Comparison of ENCODE assay signal across 8 cellular contexts in genomic region chr4:2570551-2571222, GRCh38. TPM values are rescaled to one million over a fixed set of nuclear protein-coding genes. Genes with fewer than 3 reads are reported as not detected.
A peak's percentile ranks its signal among the peaks of the same experiment; 100 is the strongest.
DNase-seq lines count a peak whose midpoint lies in the region; ATAC-seq and TF ChIP-seq lines count a peak whose summit lies in the region.

No MANE protein-coding gene starts in this region.

- H3K27ac Mint-ChIP-seq in T-cell (peak overlapping the region; percentile 6 to 73), chondrocyte (ENCODE audit: unreplicated experiment) (peak overlapping the region; percentile 68)

- ATAC-seq in GM21423 (IDR thresholded peaks at IDR 0.05; ENCODE audit: unreplicated experiment) = peak; percentile 86
- ATAC-seq in T-cell (replicated peaks in 1 of 4) = peak; percentile 90 to 100 (median 92)
- ATAC-seq in HG03520 (IDR thresholded peaks at IDR 0.05; ENCODE audit: unreplicated experiment) = no peak

- DNase-seq in T-cell (peak; percentile 4 to 86 (median 72)), chondrocyte (ENCODE audit: low spot score) (no peak), kidney glomerular epithelial cell (lab: John Stamatoyannopoulos, UW) (no peak), ecto neural progenitor cell (ENCODE audit: low spot score) (no peak), A172 (ENCODE audit: low spot score) (no peak)
- DNase-seq in stimulated activated CD4-positive, alpha-beta T cell treated with anti-CD3 and anti-CD28 coated beads, Interleukin-2, amount 100 ng/mL, for 4 hours (ENCODE audit: low read depth) = peak; percentile 52

- POLR2A ChIA-PET in T-cell (lab: Charles Lee) = interaction anchor here (0.6 to 1.1 kb wide), 2 partner anchors 26 to 31 kb away, joined by 3 to 12 read pairs; no protein-coding TSS in a partner anchor

- H3K4me1 Mint-ChIP-seq in T-cell = peaks cover 60 to 68% (median 63%) of the 10 kb centered on the region in 3 donors
- peaks cover 25% of the 10 kb centered on the region for H3K4me1 Mint-ChIP-seq in chondrocyte (ENCODE audit: low read depth)

- CTCF ChIA-PET in T-cell (lab: Charles Lee) = no interaction called here

- H3K4me3 Mint-ChIP-seq in T-cell = peak overlapping the region; percentile 14 to 61 (median 42)
- no peak overlapping the region for H3K4me3 Mint-ChIP-seq in chondrocyte (ENCODE audit: unreplicated experiment)

- peaks cover 22% of the 10 kb centered on the region for H3K36me3 Mint-ChIP-seq in T-cell
- H3K36me3 Mint-ChIP-seq in chondrocyte (ENCODE audit: low read depth) = peaks cover 5% of the 10 kb centered on the region

- TF ChIP-seq CTCF in chondrocyte (IDR thresholded peaks at IDR 0.05) = no peak

- H3K27me3 Mint-ChIP-seq in T-cell (no peaks in the 10 kb centered on the region), chondrocyte (ENCODE audit: low read depth) (no peaks in the 10 kb centered on the region)

- H3K9me3 Mint-ChIP-seq in T-cell = no peaks in the 10 kb centered on the region
- no peaks in the 10 kb centered on the region for H3K9me3 Mint-ChIP-seq in chondrocyte (ENCODE audit: low read depth)

RNA-seq across cellular contexts. Expression of gene FAM193A, which starts 34.2 kb away (rescaled TPM):
- total RNA-seq in T-cell = 10 to 100 TPM; 41.6 to 46.8 (median 45.2) TPM
- 24.9 to 28.1 TPM (median 26.7 TPM) in 3 replicates for total RNA-seq in chondrocyte
- 10.3 and 12.0 TPM in 2 replicates for total RNA-seq in A172 (2014; rRNA removed; shearing (Covaris generic))

Comparison
In these comparisons a context has a peak if more than half of its experiments do, and no peak if none do; other contexts are left out.
1. DNase-seq: peak in T-cell (34 of 34) and stimulated activated CD4-positive, alpha-beta T cell treated with anti-CD3 and anti-CD28 coated beads, Interleukin-2, amount 100 ng/mL, for 4 hours (single experiment); none in chondrocyte (single experiment), kidney glomerular epithelial cell (single experiment), ecto neural progenitor cell (single experiment) and A172 (single experiment).